25 cellular contexts compared by ENCODE assay signal in the genomic region with DNA sequence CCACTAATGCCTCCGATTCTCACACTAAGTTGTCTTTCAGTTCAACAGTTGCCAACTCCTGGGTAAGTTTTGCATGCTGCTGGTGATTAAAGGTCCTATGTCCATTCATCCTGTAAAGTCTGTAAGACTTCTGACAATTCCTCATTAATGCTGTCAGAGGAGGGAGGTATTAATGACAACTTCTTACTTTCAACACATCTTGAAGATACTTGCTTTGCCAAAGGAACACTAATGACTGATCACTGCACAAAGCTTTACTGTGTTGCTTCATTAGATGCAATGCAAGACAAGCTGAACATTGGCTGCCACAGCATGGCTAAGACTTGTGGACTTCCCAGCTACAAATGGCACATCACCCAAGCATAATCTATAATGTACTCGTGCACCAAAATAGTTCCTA.
"Had no signal": no experiment of that assay in that cellular context is flagged by ENCODE, and none has a peak within 500 bp of the region (broad histone marks: within the 10 kb centered on the region; RNA-seq: fewer than 3 reads in every experiment).

No MANE protein-coding gene starts in this region.

- ATAC-seq: effector memory CD8-positive, alpha-beta T cell; esophagus mucosa; foreskin keratinocyte; gastroesophageal sphincter; heart left ventricle; left cardiac atrium; left lung; left ventricle myocardium superior; lower lobe of right lung; mucosa of descending colon had no signal

- H3K4me3 ChIP-seq: colonic mucosa, gastroesophageal sphincter, heart left ventricle, hepatocyte, left lung, lower lobe of right lung, mucosa of descending colon had no signal

- H3K9me3 ChIP-seq: colonic mucosa, gastroesophageal sphincter, heart left ventricle, left lung, lower lobe of right lung, mucosa of descending colon had no signal

- H3K27ac ChIP-seq: colonic mucosa, epithelial cell of prostate, foreskin keratinocyte, gastroesophageal sphincter, heart left ventricle, hepatocyte, left lung, lower lobe of right lung had no signal

- FAIRE-seq: endometrium, frontal cortex had no signal

- H3K27me3 Mint-ChIP-seq: dendritic cell treated with granulocyte-macrophage colony-stimulating factor and Interleukin-4, amounts not matched to agents 40 ng/mL and 50 ng/mL, for 4 days; effector memory CD8-positive, alpha-beta T cell had no signal

- H3K4me3 Mint-ChIP-seq: dendritic cell treated with granulocyte-macrophage colony-stimulating factor and Interleukin-4, amounts not matched to agents 40 ng/mL and 50 ng/mL, for 4 days; effector memory CD8-positive, alpha-beta T cell; endodermal cell; immature natural killer cell; mesothelial cell of epicardium had no signal

- H3K9me3 Mint-ChIP-seq: effector memory CD8-positive, alpha-beta T cell; endodermal cell; immature natural killer cell had no signal

- H2AFZ ChIP-seq: hepatocyte had no signal

- DNase-seq: colonic mucosa; cortex of kidney; effector CD8-positive, alpha-beta T cell; effector memory CD8-positive, alpha-beta T cell; endodermal cell; erythroblast; foreskin keratinocyte; heart left ventricle; hypothalamus; immature natural killer cell; islet precursor cell; left cardiac atrium; left lung; left ventricle myocardium superior; lower lobe of right lung; mesenchymal stem cell; mucosa of descending colon had no signal

- H3K36me3 Mint-ChIP-seq: mesothelial cell of epicardium had no signal

- H3K36me3 ChIP-seq: colonic mucosa, gastroesophageal sphincter, heart left ventricle, left lung, lower lobe of right lung had no signal

- H3K79me2 ChIP-seq: hepatocyte had no signal

- H3K4me2 ChIP-seq: hepatocyte had no signal

- H3K27ac Mint-ChIP-seq: dendritic cell treated with granulocyte-macrophage colony-stimulating factor and Interleukin-4, amounts not matched to agents 40 ng/mL and 50 ng/mL, for 4 days; effector memory CD8-positive, alpha-beta T cell; endodermal cell; immature natural killer cell; mesothelial cell of epicardium had no signal

- H3K27me3 ChIP-seq: colonic mucosa, gastroesophageal sphincter, heart left ventricle, hepatocyte, left lung had no signal

- H3K4me1 ChIP-seq: colonic mucosa, gastroesophageal sphincter, left lung, lower lobe of right lung had no signal
